17 cellular contexts compared by ENCODE assay signal in genomic region chr18:68666316-68666715, GRCh38. TPM values are rescaled to one million over a fixed set of nuclear protein-coding genes. Genes with fewer than 3 reads are reported as not detected.
DNase-seq lines count a peak whose midpoint lies in the region; ATAC-seq and TF ChIP-seq lines count a peak whose summit lies in the region.
"Had no signal": no experiment of that assay in that cellular context is flagged by ENCODE, and none has a peak within 500 bp of the region (broad histone marks: within the 10 kb centered on the region; RNA-seq: fewer than 3 reads in every experiment).

No MANE protein-coding gene starts in this region.

- no peak overlapping the region for H4K8ac ChIP-seq in neuronal stem cell (ENCODE audit: low read depth, low read length)

- peak; percentile 24 for DNase-seq in adipocyte (ENCODE audit: low read depth)
- peak; percentile 14 for DNase-seq in fibroblast of pulmonary artery (ENCODE audit: low read depth)
- DNase-seq in neuronal stem cell (ENCODE audit: low spot score) = no peak
- DNase-seq in smooth muscle cell (lab: John Stamatoyannopoulos, UW; ENCODE audit: unreplicated experiment) = no peak
- DNase-seq in cerebellum (ENCODE audit: low spot score) = no peak
- no peak for DNase-seq in HuH-7 (ENCODE audit: low spot score)
- no peak for DNase-seq in stimulated activated naive B cell treated with anti-CD40 and anti-IgM and Interleukin-4, amounts not matched to agents 10 μg/mL and 1 μg/mL and 100 μg/mL, for 72 hours
- DNase-seq: DMS 273 treated with DMSO at 0.1 percent for 48 hours, NCI-H1436 treated with DMSO at 0.1 percent for 48 hours, NCI-H2029 treated with DMSO at 0.1 percent for 48 hours, NCI-H510A, NCI-H82, PC-3 had no signal

- H4K20me1 ChIP-seq in BLaER1 = no peaks in the 10 kb centered on the region
- H4K20me1 ChIP-seq in smooth muscle cell (ENCODE audit: low read depth) = no peaks in the 10 kb centered on the region

- H4K91ac ChIP-seq in neuronal stem cell (ENCODE audit: low read depth, low read length, poor library complexity) = no peak overlapping the region

- TF ChIP-seq CTCF in fibroblast of pulmonary artery (IDR thresholded peaks at IDR 0.05; ENCODE audit: low read length, missing control alignments) (no peak), smooth muscle cell (IDR thresholded peaks at IDR 0.05; ENCODE audit: borderline replicate concordance, insufficient read depth, poor library complexity, severe bottlenecking) (no peak)

- H3K9me3 ChIP-seq in BLaER1 (peaks cover 7% of the 10 kb centered on the region; the same call in 1 of the 2 replicates), adipocyte (ENCODE audit: control insufficient read depth, low read length) (peaks cover 5% of the 10 kb centered on the region), neuronal stem cell (replicated peaks in 1 of 2; ENCODE audit: control insufficient read depth in 2 of 2, insufficient read depth in 1 of 2, low read depth in 1 of 2, low read length in 2 of 2) (no peaks in the 10 kb centered on the region), smooth muscle cell (replicated peaks; ENCODE audit: low read depth) (no peaks in the 10 kb centered on the region)

- H3K9ac ChIP-seq in BLaER1 (no peak overlapping the region), adipocyte (ENCODE audit: low read length) (peak overlapping the region; percentile 5), neuronal stem cell (ENCODE audit: low read depth, low read length, poor library complexity) (no peak overlapping the region), smooth muscle cell (ENCODE audit: low read depth) (no peak overlapping the region)
- H3K9ac ChIP-seq: KMS-11 had no signal

- H3K79me2 ChIP-seq in smooth muscle cell (ENCODE audit: low read depth) = no peaks in the 10 kb centered on the region

- ATAC-seq in stimulated activated naive B cell treated with anti-CD40 and anti-IgM and Interleukin-4, amounts not matched to agents 10 μg/mL and 1 μg/mL and 100 μg/mL, for 72 hours (replicated peaks) = no peak
- ATAC-seq: PC-3 had no signal

- peaks cover 15% of the 10 kb centered on the region for H3K4me1 ChIP-seq in BLaER1
- peaks cover 10% of the 10 kb centered on the region for H3K4me1 ChIP-seq in adipocyte (ENCODE audit: control insufficient read depth, insufficient read depth, low read length)
- no peaks in the 10 kb centered on the region for H3K4me1 ChIP-seq in neuronal stem cell (ENCODE audit: control insufficient read depth in 2 of 2, insufficient read depth in 1 of 2, low read depth in 1 of 2, low read length in 2 of 2)
- no peaks in the 10 kb centered on the region for H3K4me1 ChIP-seq in smooth muscle cell (ENCODE audit: low read depth)

- H2BK12ac ChIP-seq in neuronal stem cell (ENCODE audit: low read length) = no peak overlapping the region

- H3K36me3 ChIP-seq in BLaER1 (no peaks in the 10 kb centered on the region), adipocyte (ENCODE audit: control insufficient read depth, insufficient read depth, low read length, severe bottlenecking) (no peaks in the 10 kb centered on the region), neuronal stem cell (replicated peaks in 1 of 2; ENCODE audit: control insufficient read depth in 2 of 2, insufficient read depth in 2 of 2, low read length in 2 of 2) (no peaks in the 10 kb centered on the region), smooth muscle cell (ENCODE audit: low read depth) (no peaks in the 10 kb centered on the region)

- H3K4me3 Mint-ChIP-seq in stimulated activated naive B cell treated with anti-CD40 and anti-IgM and Interleukin-4, amounts not matched to agents 10 μg/mL and 1 μg/mL and 100 μg/mL, for 72 hours = no peak overlapping the region

- H3K4me3 ChIP-seq in BLaER1 (no peak overlapping the region), adipocyte (ENCODE audit: low read length) (no peak overlapping the region), fibroblast of pulmonary artery (replicated peaks; ENCODE audit: low read depth, low read length) (no peak overlapping the region), neuronal stem cell (ENCODE audit: low read length in 2 of 2) (no peak overlapping the region), smooth muscle cell (no peak overlapping the region)

- no peak overlapping the region for H2BK5ac ChIP-seq in neuronal stem cell (ENCODE audit: low read length)

- H3K14ac ChIP-seq in neuronal stem cell (ENCODE audit: low read length) = no peak overlapping the region

- peak overlapping the region; percentile 15 for H2AFZ ChIP-seq in neuronal stem cell (ENCODE audit: low read length)
- no peak overlapping the region for H2AFZ ChIP-seq in smooth muscle cell (ENCODE audit: low read depth)

- H3K4me2 ChIP-seq in BLaER1 (peak overlapping the region; percentile 61), neuronal stem cell (ENCODE audit: insufficient read depth, low read length, poor library complexity, severe bottlenecking) (no peak overlapping the region), smooth muscle cell (no peak overlapping the region)
- H3K4me2 ChIP-seq: KMS-11 had no signal

- H2AK5ac ChIP-seq in neuronal stem cell (ENCODE audit: low read depth, low read length) = no peak overlapping the region

- no peak overlapping the region for H3K23ac ChIP-seq in neuronal stem cell (ENCODE audit: low read depth, low read length, poor library complexity)

- H3K27me3 Mint-ChIP-seq in stimulated activated naive B cell treated with anti-CD40 and anti-IgM and Interleukin-4, amounts not matched to agents 10 μg/mL and 1 μg/mL and 100 μg/mL, for 72 hours = no peaks in the 10 kb centered on the region

- no peaks in the 10 kb centered on the region for H3K9me3 Mint-ChIP-seq in stimulated activated naive B cell treated with anti-CD40 and anti-IgM and Interleukin-4, amounts not matched to agents 10 μg/mL and 1 μg/mL and 100 μg/mL, for 72 hours

- H3K36me3 Mint-ChIP-seq in stimulated activated naive B cell treated with anti-CD40 and anti-IgM and Interleukin-4, amounts not matched to agents 10 μg/mL and 1 μg/mL and 100 μg/mL, for 72 hours = peaks cover 2 to 5% of the 10 kb centered on the region in 2 donors

- H3K79me1 ChIP-seq in neuronal stem cell (ENCODE audit: low read depth, low read length) = no peaks in the 10 kb centered on the region

- H3K27me3 ChIP-seq in BLaER1 (no peaks in the 10 kb centered on the region), adipocyte (replicated peaks; ENCODE audit: control insufficient read depth, insufficient read depth, low read length) (no peaks in the 10 kb centered on the region), neuronal stem cell (ENCODE audit: control insufficient read depth in 3 of 3, insufficient read depth in 3 of 3, low read depth in 1 of 3, low read length in 3 of 3) (no peaks in the 10 kb centered on the region), smooth muscle cell (ENCODE audit: low read depth) (no peaks in the 10 kb centered on the region)

- no peak overlapping the region for H3K27ac Mint-ChIP-seq in stimulated activated naive B cell treated with anti-CD40 and anti-IgM and Interleukin-4, amounts not matched to agents 10 μg/mL and 1 μg/mL and 100 μg/mL, for 72 hours

- H3F3A ChIP-seq in smooth muscle cell (ENCODE audit: low read depth) = no peaks in the 10 kb centered on the region

- H2BK15ac ChIP-seq in neuronal stem cell (ENCODE audit: low read length) = no peak overlapping the region

- no peak overlapping the region for H3K4ac ChIP-seq in neuronal stem cell (ENCODE audit: low read length)

- no peak overlapping the region for H3K18ac ChIP-seq in neuronal stem cell (ENCODE audit: low read length)

- H3K27ac ChIP-seq in BLaER1 = no peak overlapping the region
- H3K27ac ChIP-seq in neuronal stem cell (replicated peaks; ENCODE audit: low read length) = no peak overlapping the region
- no peak overlapping the region for H3K27ac ChIP-seq in smooth muscle cell (ENCODE audit: low read depth)
- H3K27ac ChIP-seq: C4-2B, KMS-11, RWPE1 had no signal

- H3K4me1 Mint-ChIP-seq in stimulated activated naive B cell treated with anti-CD40 and anti-IgM and Interleukin-4, amounts not matched to agents 10 μg/mL and 1 μg/mL and 100 μg/mL, for 72 hours = peaks cover 3 to 10% of the 10 kb centered on the region in 2 donors

- H2BK120ac ChIP-seq in neuronal stem cell (ENCODE audit: low read depth, low read length) = no peak overlapping the region

RNA-seq across cellular contexts. Expression of gene TMX3, which starts 48.6 kb away (rescaled TPM):
- polyA plus RNA-seq in neuronal stem cell (2013, experiment 1 of 2) = 26.9 TPM
- 27.7 TPM for polyA plus RNA-seq in neuronal stem cell (2013, experiment 2 of 2)
- 55.5 and 71.2 TPM in 2 replicates for total RNA-seq in smooth muscle cell
- 23.0 and 25.2 TPM in 2 replicates for polyA plus RNA-seq in smooth muscle cell
- 92.3 TPM for total RNA-seq in cerebellum

Comparison
In these comparisons a context has a peak if more than half of its experiments do, and no peak if none do; other contexts are left out.
1. DNase-seq: peak in adipocyte (single experiment) and fibroblast of pulmonary artery (single experiment); none in neuronal stem cell (single experiment), smooth muscle cell (single experiment), cerebellum (single experiment), HuH-7 (single experiment) and stimulated activated naive B cell treated with anti-CD40 and anti-IgM and Interleukin-4, amounts not matched to agents 10 μg/mL and 1 μg/mL and 100 μg/mL, for 72 hours (single experiment).